1 cellular context compared by ENCODE assay signal in the genomic region with DNA sequence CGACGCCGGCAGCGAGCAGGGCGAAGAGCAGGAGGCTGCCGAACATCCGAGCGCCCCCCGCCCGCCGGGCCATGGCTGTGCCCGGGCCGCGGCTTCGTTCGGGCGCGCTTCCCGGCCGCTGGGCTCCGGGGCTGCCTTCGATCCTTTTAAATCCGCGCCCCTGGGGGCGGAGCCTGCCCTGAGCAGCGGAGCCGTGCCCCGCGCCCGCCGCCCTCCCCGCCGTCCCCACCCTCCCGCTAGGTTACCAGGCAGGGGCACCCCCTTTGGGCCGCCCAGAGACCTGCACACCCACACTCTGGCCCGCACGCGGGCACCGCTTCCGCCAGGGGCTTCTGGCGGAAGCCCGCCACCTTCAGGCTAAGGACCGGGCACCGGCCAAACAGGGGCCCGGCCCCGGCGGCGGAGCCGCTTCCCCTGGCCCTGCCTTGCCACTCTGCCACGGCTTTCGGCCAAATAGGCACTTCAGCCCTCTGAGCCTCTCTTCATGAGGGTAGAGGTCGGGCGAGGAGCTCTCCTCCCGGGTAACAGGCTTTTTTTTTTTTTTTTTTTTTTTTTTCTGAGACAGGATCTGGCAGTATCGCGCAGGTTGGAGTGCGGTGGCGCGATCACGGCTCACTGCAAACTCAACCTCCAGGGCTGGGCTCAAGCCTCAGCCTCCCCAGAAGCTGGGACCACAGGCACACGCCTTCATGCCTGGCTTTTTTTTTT.
TF ChIP-seq lines count a peak whose summit lies in the region.

A gene with protein sequence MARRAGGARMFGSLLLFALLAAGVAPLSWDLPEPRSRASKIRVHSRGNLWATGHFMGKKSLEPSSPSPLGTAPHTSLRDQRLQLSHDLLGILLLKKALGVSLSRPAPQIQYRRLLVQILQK (minus strand): TSS at position 120 of the 708 bp plus-strand sequence. CDS start 47 bp downstream, at position 73.

TF ChIP-seq in HepG2, 621 proteins besides CTCF, POLR2A, EP300 and RAD21 (continued from another document and continues in another):
- TF ChIP-seq, protein P1, sequence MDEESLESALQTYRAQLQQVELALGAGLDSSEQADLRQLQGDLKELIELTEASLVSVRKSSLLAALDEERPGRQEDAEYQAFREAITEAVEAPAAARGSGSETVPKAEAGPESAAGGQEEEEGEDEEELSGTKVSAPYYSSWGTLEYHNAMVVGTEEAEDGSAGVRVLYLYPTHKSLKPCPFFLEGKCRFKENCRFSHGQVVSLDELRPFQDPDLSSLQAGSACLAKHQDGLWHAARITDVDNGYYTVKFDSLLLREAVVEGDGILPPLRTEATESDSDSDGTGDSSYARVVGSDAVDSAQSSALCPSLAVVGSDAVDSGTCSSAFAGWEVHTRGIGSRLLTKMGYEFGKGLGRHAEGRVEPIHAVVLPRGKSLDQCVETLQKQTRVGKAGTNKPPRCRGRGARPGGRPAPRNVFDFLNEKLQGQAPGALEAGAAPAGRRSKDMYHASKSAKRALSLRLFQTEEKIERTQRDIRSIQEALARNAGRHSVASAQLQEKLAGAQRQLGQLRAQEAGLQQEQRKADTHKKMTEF (CRISPR knock-in tag; IDR thresholded peaks at IDR 0.05), result peak; percentile 66; the same call in 1 of the 2 replicates
- TF ChIP-seq KDM4B (CRISPR knock-in tag; IDR thresholded peaks at IDR 0.05) (no peak), TEAD3 (CRISPR knock-in tag; optimal IDR thresholded peaks at IDR 0.05; ENCODE audit: borderline replicate concordance) (no peak), ZNF274 (CRISPR knock-in tag; IDR thresholded peaks at IDR 0.05) (no peak), ZNF251 (CRISPR knock-in tag; IDR thresholded peaks at IDR 0.05) (no peak), SIN3B (IDR thresholded peaks at IDR 0.05; ENCODE audit: low read length) (no peak), U2AF1 (optimal IDR thresholded peaks at IDR 0.05; ENCODE audit: low read depth, low read length) (no peak), BORCS8-MEF2B (CRISPR knock-in tag; IDR thresholded peaks at IDR 0.05) (no peak), PITX1 (CRISPR knock-in tag; IDR thresholded peaks at IDR 0.05) (no peak; the same call in 1 of the 2 replicates), ZNF570 (CRISPR knock-in tag; IDR thresholded peaks at IDR 0.05; ENCODE audit: borderline replicate concordance) (no peak), ELF4 (CRISPR knock-in tag; IDR thresholded peaks at IDR 0.05; ENCODE audit: borderline replicate concordance) (no peak), ZNF232 (CRISPR knock-in tag; IDR thresholded peaks at IDR 0.05; ENCODE audit: borderline replicate concordance) (no peak; the same call in 1 of the 2 replicates), KLF11 (CRISPR knock-in tag; IDR thresholded peaks at IDR 0.05) (no peak), GATAD2A (CRISPR knock-in tag; IDR thresholded peaks at IDR 0.05) (no peak), CBX5 (CRISPR knock-in tag; IDR thresholded peaks at IDR 0.05; ENCODE audit: borderline replicate concordance) (no peak), ZMAT3 (CRISPR knock-in tag; conservative IDR thresholded peaks at IDR 0.05) (peak; percentile 87; the same call in 1 of the 2 replicates), KAT8 (CRISPR knock-in tag; IDR thresholded peaks at IDR 0.05) (peak; percentile 24; the same call in 1 of the 2 replicates), ZNF749 (CRISPR knock-in tag; IDR thresholded peaks at IDR 0.05; ENCODE audit: borderline replicate concordance) (0 out of 2 replicates have a peak, but pooled peaks have one; percentile 28), PAX8 (CRISPR knock-in tag; IDR thresholded peaks at IDR 0.05; ENCODE audit: borderline replicate concordance) (no peak), NFKB2 (CRISPR knock-in tag; IDR thresholded peaks at IDR 0.05; ENCODE audit: borderline replicate concordance) (no peak; the same call in 1 of the 2 replicates), ZNF224 (CRISPR knock-in tag; IDR thresholded peaks at IDR 0.05) (no peak), ZNF790 (CRISPR knock-in tag; IDR thresholded peaks at IDR 0.05; ENCODE audit: borderline replicate concordance) (no peak), SSRP1 (CRISPR knock-in tag; IDR thresholded peaks at IDR 0.05) (no peak), ZBTB21 (CRISPR knock-in tag; IDR thresholded peaks at IDR 0.05) (no peak), ZSCAN9 (CRISPR knock-in tag; IDR thresholded peaks at IDR 0.05; ENCODE audit: borderline replicate concordance) (no peak), ZEB1 (IDR thresholded peaks at IDR 0.05; ENCODE audit: insufficient replicate concordance, low read depth) (no peak), JUND (CRISPR knock-in tag; IDR thresholded peaks at IDR 0.05) (no peak), GATA4 (IDR thresholded peaks at IDR 0.05; ENCODE audit: borderline replicate concordance, low read depth) (no peak), NCOA2 (CRISPR knock-in tag; IDR thresholded peaks at IDR 0.05) (no peak), CENPX (CRISPR knock-in tag; IDR thresholded peaks at IDR 0.05) (no peak), ZNF225 (CRISPR knock-in tag; IDR thresholded peaks at IDR 0.05) (no peak)
- TF ChIP-seq, protein P2, sequence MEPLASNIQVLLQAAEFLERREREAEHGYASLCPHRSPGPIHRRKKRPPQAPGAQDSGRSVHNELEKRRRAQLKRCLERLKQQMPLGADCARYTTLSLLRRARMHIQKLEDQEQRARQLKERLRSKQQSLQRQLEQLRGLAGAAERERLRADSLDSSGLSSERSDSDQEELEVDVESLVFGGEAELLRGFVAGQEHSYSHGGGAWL (CRISPR knock-in tag; IDR thresholded peaks at IDR 0.05), result no peak; the same call in 1 of the 2 replicates
- TF ChIP-seq, protein P3, sequence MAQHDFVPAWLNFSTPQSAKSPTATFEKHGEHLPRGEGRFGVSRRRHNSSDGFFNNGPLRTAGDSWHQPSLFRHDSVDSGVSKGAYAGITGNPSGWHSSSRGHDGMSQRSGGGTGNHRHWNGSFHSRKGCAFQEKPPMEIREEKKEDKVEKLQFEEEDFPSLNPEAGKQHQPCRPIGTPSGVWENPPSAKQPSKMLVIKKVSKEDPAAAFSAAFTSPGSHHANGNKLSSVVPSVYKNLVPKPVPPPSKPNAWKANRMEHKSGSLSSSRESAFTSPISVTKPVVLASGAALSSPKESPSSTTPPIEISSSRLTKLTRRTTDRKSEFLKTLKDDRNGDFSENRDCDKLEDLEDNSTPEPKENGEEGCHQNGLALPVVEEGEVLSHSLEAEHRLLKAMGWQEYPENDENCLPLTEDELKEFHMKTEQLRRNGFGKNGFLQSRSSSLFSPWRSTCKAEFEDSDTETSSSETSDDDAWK (CRISPR knock-in tag; IDR thresholded peaks at IDR 0.05), result no peak
- TF ChIP-seq, protein P4, sequence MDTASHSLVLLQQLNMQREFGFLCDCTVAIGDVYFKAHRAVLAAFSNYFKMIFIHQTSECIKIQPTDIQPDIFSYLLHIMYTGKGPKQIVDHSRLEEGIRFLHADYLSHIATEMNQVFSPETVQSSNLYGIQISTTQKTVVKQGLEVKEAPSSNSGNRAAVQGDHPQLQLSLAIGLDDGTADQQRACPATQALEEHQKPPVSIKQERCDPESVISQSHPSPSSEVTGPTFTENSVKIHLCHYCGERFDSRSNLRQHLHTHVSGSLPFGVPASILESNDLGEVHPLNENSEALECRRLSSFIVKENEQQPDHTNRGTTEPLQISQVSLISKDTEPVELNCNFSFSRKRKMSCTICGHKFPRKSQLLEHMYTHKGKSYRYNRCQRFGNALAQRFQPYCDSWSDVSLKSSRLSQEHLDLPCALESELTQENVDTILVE (CRISPR knock-in tag; IDR thresholded peaks at IDR 0.05), result no peak
- TF ChIP-seq, protein P5, sequence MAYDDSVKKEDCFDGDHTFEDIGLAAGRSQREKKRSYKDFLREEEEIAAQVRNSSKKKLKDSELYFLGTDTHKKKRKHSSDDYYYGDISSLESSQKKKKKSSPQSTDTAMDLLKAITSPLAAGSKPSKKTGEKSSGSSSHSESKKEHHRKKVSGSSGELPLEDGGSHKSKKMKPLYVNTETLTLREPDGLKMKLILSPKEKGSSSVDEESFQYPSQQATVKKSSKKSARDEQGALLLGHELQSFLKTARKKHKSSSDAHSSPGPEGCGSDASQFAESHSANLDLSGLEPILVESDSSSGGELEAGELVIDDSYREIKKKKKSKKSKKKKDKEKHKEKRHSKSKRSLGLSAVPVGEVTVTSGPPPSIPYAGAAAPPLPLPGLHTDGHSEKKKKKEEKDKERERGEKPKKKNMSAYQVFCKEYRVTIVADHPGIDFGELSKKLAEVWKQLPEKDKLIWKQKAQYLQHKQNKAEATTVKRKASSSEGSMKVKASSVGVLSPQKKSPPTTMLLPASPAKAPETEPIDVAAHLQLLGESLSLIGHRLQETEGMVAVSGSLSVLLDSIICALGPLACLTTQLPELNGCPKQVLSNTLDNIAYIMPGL (CRISPR knock-in tag; IDR thresholded peaks at IDR 0.05; ENCODE audit: borderline replicate concordance in 1 of 2, low read depth in 1 of 2), result peak in 1 of 2 experiments; percentile 82; a peak in 1 of 4 replicates
- TF ChIP-seq, protein P6, sequence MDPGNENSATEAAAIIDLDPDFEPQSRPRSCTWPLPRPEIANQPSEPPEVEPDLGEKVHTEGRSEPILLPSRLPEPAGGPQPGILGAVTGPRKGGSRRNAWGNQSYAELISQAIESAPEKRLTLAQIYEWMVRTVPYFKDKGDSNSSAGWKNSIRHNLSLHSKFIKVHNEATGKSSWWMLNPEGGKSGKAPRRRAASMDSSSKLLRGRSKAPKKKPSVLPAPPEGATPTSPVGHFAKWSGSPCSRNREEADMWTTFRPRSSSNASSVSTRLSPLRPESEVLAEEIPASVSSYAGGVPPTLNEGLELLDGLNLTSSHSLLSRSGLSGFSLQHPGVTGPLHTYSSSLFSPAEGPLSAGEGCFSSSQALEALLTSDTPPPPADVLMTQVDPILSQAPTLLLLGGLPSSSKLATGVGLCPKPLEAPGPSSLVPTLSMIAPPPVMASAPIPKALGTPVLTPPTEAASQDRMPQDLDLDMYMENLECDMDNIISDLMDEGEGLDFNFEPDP (CRISPR knock-in tag; conservative IDR thresholded peaks at IDR 0.05), result no peak
- TF ChIP-seq, protein P7, sequence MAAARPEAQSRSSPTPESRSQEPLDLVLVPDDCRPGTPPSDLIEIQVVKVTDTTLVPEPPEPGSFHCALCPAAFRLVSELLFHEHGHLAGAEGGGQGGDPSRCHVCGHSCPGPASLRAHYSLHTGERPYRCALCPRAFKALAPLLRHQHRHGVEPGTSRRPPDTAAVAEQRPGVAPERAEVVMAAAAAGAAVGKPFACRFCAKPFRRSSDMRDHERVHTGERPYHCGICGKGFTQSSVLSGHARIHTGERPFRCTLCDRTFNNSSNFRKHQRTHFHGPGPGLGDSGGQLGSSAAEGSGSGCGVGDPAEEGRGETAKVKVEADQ (CRISPR knock-in tag; IDR thresholded peaks at IDR 0.05; ENCODE audit: borderline replicate concordance), result no peak
- TF ChIP-seq, protein P8, sequence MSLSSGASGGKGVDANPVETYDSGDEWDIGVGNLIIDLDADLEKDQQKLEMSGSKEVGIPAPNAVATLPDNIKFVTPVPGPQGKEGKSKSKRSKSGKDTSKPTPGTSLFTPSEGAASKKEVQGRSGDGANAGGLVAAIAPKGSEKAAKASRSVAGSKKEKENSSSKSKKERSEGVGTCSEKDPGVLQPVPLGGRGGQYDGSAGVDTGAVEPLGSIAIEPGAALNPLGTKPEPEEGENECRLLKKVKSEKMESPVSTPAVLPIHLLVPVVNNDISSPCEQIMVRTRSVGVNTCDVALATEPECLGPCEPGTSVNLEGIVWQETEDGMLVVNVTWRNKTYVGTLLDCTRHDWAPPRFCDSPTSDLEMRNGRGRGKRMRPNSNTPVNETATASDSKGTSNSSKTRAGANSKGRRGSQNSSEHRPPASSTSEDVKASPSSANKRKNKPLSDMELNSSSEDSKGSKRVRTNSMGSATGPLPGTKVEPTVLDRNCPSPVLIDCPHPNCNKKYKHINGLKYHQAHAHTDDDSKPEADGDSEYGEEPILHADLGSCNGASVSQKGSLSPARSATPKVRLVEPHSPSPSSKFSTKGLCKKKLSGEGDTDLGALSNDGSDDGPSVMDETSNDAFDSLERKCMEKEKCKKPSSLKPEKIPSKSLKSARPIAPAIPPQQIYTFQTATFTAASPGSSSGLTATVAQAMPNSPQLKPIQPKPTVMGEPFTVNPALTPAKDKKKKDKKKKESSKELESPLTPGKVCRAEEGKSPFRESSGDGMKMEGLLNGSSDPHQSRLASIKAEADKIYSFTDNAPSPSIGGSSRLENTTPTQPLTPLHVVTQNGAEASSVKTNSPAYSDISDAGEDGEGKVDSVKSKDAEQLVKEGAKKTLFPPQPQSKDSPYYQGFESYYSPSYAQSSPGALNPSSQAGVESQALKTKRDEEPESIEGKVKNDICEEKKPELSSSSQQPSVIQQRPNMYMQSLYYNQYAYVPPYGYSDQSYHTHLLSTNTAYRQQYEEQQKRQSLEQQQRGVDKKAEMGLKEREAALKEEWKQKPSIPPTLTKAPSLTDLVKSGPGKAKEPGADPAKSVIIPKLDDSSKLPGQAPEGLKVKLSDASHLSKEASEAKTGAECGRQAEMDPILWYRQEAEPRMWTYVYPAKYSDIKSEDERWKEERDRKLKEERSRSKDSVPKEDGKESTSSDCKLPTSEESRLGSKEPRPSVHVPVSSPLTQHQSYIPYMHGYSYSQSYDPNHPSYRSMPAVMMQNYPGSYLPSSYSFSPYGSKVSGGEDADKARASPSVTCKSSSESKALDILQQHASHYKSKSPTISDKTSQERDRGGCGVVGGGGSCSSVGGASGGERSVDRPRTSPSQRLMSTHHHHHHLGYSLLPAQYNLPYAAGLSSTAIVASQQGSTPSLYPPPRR (CRISPR knock-in tag; IDR thresholded peaks at IDR 0.05; ENCODE audit: borderline replicate concordance), result no peak
- TF ChIP-seq, protein P9, sequence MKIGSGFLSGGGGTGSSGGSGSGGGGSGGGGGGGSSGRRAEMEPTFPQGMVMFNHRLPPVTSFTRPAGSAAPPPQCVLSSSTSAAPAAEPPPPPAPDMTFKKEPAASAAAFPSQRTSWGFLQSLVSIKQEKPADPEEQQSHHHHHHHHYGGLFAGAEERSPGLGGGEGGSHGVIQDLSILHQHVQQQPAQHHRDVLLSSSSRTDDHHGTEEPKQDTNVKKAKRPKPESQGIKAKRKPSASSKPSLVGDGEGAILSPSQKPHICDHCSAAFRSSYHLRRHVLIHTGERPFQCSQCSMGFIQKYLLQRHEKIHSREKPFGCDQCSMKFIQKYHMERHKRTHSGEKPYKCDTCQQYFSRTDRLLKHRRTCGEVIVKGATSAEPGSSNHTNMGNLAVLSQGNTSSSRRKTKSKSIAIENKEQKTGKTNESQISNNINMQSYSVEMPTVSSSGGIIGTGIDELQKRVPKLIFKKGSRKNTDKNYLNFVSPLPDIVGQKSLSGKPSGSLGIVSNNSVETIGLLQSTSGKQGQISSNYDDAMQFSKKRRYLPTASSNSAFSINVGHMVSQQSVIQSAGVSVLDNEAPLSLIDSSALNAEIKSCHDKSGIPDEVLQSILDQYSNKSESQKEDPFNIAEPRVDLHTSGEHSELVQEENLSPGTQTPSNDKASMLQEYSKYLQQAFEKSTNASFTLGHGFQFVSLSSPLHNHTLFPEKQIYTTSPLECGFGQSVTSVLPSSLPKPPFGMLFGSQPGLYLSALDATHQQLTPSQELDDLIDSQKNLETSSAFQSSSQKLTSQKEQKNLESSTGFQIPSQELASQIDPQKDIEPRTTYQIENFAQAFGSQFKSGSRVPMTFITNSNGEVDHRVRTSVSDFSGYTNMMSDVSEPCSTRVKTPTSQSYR (CRISPR knock-in tag; IDR thresholded peaks at IDR 0.05; ENCODE audit: borderline replicate concordance), result no peak
